ENCODE assay signal across 8 cellular contexts in genomic region chr19:10402441-10403038, GRCh38. TPM values are rescaled to one million over a fixed set of nuclear protein-coding genes. Genes with fewer than 3 reads are reported as not detected.
DNase-seq lines count a peak whose midpoint lies in the region; ATAC-seq and TF ChIP-seq lines count a peak whose summit lies in the region.

No MANE protein-coding gene starts in this region.

- DNase-seq in PC-3 = peak; percentile 58
- no peak for DNase-seq in naive thymus-derived CD4-positive, alpha-beta T cell
- DNase-seq in central memory CD4-positive, alpha-beta T cell = no peak
- no peak for DNase-seq in NCI-H526 treated with DMSO at 0.1 percent for 48 hours (lab: John Stamatoyannopoulos, UW)

- H3K9me3 Mint-ChIP-seq in naive thymus-derived CD4-positive, alpha-beta T cell = peaks cover 0 to 2% (median 0%) of the 10 kb centered on the region in 11 donors

- CTCF ChIA-PET in PC-3 (lab: Charles Lee) = no interaction called here
- CTCF ChIA-PET in naive thymus-derived CD4-positive, alpha-beta T cell (lab: Charles Lee) = interaction anchor here (1.4 to 7.5 kb wide), 5 partner anchors 12 to 136 kb away, joined by 3 to 97 read pairs (median 10); no protein-coding TSS in a partner anchor

- H3K79me2 ChIP-seq in PC-3 (ENCODE audit: low read length) = peaks cover 59% of the 10 kb centered on the region

- peaks cover 3% of the 10 kb centered on the region for H3F3A ChIP-seq in PC-3 (ENCODE audit: low read length, unreplicated experiment)

- no peak for TF ChIP-seq POLR2A in GM18505 (IDR thresholded peaks at IDR 0.05; ENCODE audit: borderline replicate concordance, extremely low read depth, insufficient read depth, insufficient read length)

- no peak for TF ChIP-seq CTCF in PC-3 (conservative IDR thresholded peaks at IDR 0.05; ENCODE audit: low read depth, low read length)

- peak overlapping the region; percentile 80 to 97 (median 95) for H3K27ac Mint-ChIP-seq in naive thymus-derived CD4-positive, alpha-beta T cell

- peaks cover 33% of the 10 kb centered on the region for H4K20me1 ChIP-seq in PC-3 (ENCODE audit: low read length)

- H3K4me3 ChIP-seq in GM08714 (ENCODE audit: low read length) (peak overlapping the region; percentile 90), PC-3 (ENCODE audit: low read length) (peak overlapping the region; percentile 98), ectodermal cell (ENCODE audit: insufficient read depth, low read depth, low read length) (peak overlapping the region; percentile 95)
- H3K4me3 ChIP-seq in naive thymus-derived CD4-positive, alpha-beta T cell (ENCODE audit: low read length) = peak overlapping the region; percentile 87

- peak overlapping the region; percentile 90 to 97 (median 95) for H3K4me3 Mint-ChIP-seq in naive thymus-derived CD4-positive, alpha-beta T cell

- H3K27me3 Mint-ChIP-seq in naive thymus-derived CD4-positive, alpha-beta T cell = peaks cover 0 to 3% (median 0%) of the 10 kb centered on the region in 5 donors

- peaks cover 41 to 80% (median 57%) of the 10 kb centered on the region in 7 donors for H3K4me1 Mint-ChIP-seq in naive thymus-derived CD4-positive, alpha-beta T cell

- H3K9me2 ChIP-seq in PC-3 (replicated peaks; ENCODE audit: low read length) = no peaks in the 10 kb centered on the region

- peaks cover 21% of the 10 kb centered on the region for H3K4me1 ChIP-seq in PC-3 (ENCODE audit: insufficient read depth, low read length)
- peaks cover 5% of the 10 kb centered on the region for H3K4me1 ChIP-seq in ectodermal cell (ENCODE audit: control insufficient read depth, insufficient read depth, low read length)
- H3K4me1 ChIP-seq in naive thymus-derived CD4-positive, alpha-beta T cell (ENCODE audit: control insufficient read depth in 2 of 2, insufficient read depth in 2 of 2, low read length in 2 of 2) = peaks cover 47 to 51% of the 10 kb centered on the region in 2 donors

- peak overlapping the region; percentile 98 for H3K4me2 ChIP-seq in PC-3 (ENCODE audit: low read length)

- H3K9me3 ChIP-seq in PC-3 (ENCODE audit: low read length) (no peaks in the 10 kb centered on the region), ectodermal cell (ENCODE audit: control insufficient read depth, low read length) (no peaks in the 10 kb centered on the region)
- H3K9me3 ChIP-seq in naive thymus-derived CD4-positive, alpha-beta T cell (ENCODE audit: control insufficient read depth in 2 of 3, low read length in 3 of 3) = no peaks in the 10 kb centered on the region

- H3K27ac ChIP-seq in PC-3 (ENCODE audit: low read length) = peak overlapping the region; percentile 9
- no peak overlapping the region for H3K27ac ChIP-seq in ectodermal cell (ENCODE audit: insufficient read depth, low read depth, low read length, poor library complexity, severe bottlenecking)
- peak overlapping the region; percentile 97 for H3K27ac ChIP-seq in naive thymus-derived CD4-positive, alpha-beta T cell (ENCODE audit: low read depth, low read length)

- H3K9ac ChIP-seq in PC-3 (ENCODE audit: low read length) = peak overlapping the region; percentile 96

- H2AFZ ChIP-seq in PC-3 (ENCODE audit: low read length) = peak overlapping the region; percentile 97

- H3K36me3 ChIP-seq in PC-3 (ENCODE audit: low read depth, low read length) = peaks cover 23% of the 10 kb centered on the region
- no peaks in the 10 kb centered on the region for H3K36me3 ChIP-seq in ectodermal cell (ENCODE audit: control insufficient read depth, insufficient read depth, low read length)
- peaks cover 0 to 22% (median 0%) of the 10 kb centered on the region in 3 experiments for H3K36me3 ChIP-seq in naive thymus-derived CD4-positive, alpha-beta T cell (ENCODE audit: control insufficient read depth in 2 of 3, insufficient read depth in 3 of 3, low read length in 3 of 3)

- H3K27me3 ChIP-seq in PC-3 (ENCODE audit: low read length) (no peaks in the 10 kb centered on the region), ectodermal cell (ENCODE audit: control insufficient read depth, insufficient read depth, low read length, poor library complexity, severe bottlenecking) (peaks cover 31% of the 10 kb centered on the region)
- H3K27me3 ChIP-seq in naive thymus-derived CD4-positive, alpha-beta T cell (ENCODE audit: control insufficient read depth in 2 of 2, insufficient read depth in 2 of 2, low read length in 2 of 2) = no peaks in the 10 kb centered on the region

- no peak for ATAC-seq in PC-3
- no peak for ATAC-seq in naive thymus-derived CD4-positive, alpha-beta T cell
- ATAC-seq in GM18505 (IDR thresholded peaks at IDR 0.05; ENCODE audit: unreplicated experiment) = no peak
- no peak for ATAC-seq in HG02970 (IDR thresholded peaks at IDR 0.05; ENCODE audit: low FRiP score, unreplicated experiment)

- BruUV-seq in PC-3 (replicated peaks; lab: Mats Ljungman, UMichigan) = TSS peak; percentile 64

- intact Hi-C loops in PC-3 (cut with micrococcal nuclease) = loop anchor here (2.0 kb wide), 1 partner anchor 170 kb away; no protein-coding TSS in a partner anchor
- intact Hi-C loops in naive thymus-derived CD4-positive, alpha-beta T cell (cut with micrococcal nuclease) = loop anchor here (1.0 to 10.0 kb wide), 16 partner anchors 14 to 692 kb away; partner anchors contain the start of genes RAVER1 (in 2 of the 2), TYK2 (in 2 of the 2), ATG4D (in 1 of the 2) and DNMT1 (in 1 of the 2)

- H3K36me3 Mint-ChIP-seq in naive thymus-derived CD4-positive, alpha-beta T cell = peaks cover 0 to 11% (median 0%) of the 10 kb centered on the region in 5 donors

- POLR2A ChIA-PET in PC-3 (lab: Charles Lee; ENCODE audit: unreplicated experiment) = no interaction called here
- POLR2A ChIA-PET in naive thymus-derived CD4-positive, alpha-beta T cell (lab: Charles Lee) = interaction anchor here (0.6 to 4.3 kb wide), 5 partner anchors 15 to 34 kb away, joined by 3 to 32 read pairs (median 6); partner anchors contain the start of gene TYK2

- 5 to 6% methylated on average over 15 of the region's 15 CpGs for WGBS in ectodermal cell, 2 experiments

RNA-seq across cellular contexts. Expression of gene CDC37, which starts 0.8 kb away (rescaled TPM):
- 560 and 709 TPM in 2 replicates for total RNA-seq in PC-3 (2014; rRNA removed)
- 215 TPM for polyA plus RNA-seq in ectodermal cell (2013, experiment 1 of 4)
- polyA plus RNA-seq in ectodermal cell (2013, experiment 2 of 4) = 192 TPM
- 159 TPM for polyA plus RNA-seq in ectodermal cell (2013, experiment 3 of 4)
- polyA plus RNA-seq in ectodermal cell (2013, experiment 4 of 4) = 177 TPM
- 100 to 1,000 TPM; 169 to 229 (median 180) TPM for total RNA-seq in naive thymus-derived CD4-positive, alpha-beta T cell
- 10 to 100 TPM; 62.8 to 99.2 TPM for polyA plus RNA-seq in naive thymus-derived CD4-positive, alpha-beta T cell

RNA-seq across cellular contexts. Expression of gene PDE4A, which starts 17.8 kb away (rescaled TPM):
- total RNA-seq in PC-3 (2014; rRNA removed) = 2.8 and 3.1 TPM in 2 replicates
- 5.6 TPM for polyA plus RNA-seq in ectodermal cell (2013, experiment 1 of 4)
- 5.4 TPM for polyA plus RNA-seq in ectodermal cell (2013, experiment 2 of 4)
- 3.2 TPM for polyA plus RNA-seq in ectodermal cell (2013, experiment 3 of 4)
- 3.1 TPM for polyA plus RNA-seq in ectodermal cell (2013, experiment 4 of 4)
- 10 to 100 TPM in 2 of 5 experiments, 1 to 10 TPM in 2, under 1 TPM in 1; 0.59 to 51.8 (median 5.0) TPM for total RNA-seq in naive thymus-derived CD4-positive, alpha-beta T cell
- 1 to 10 TPM in 1 of 2 donors, under 1 TPM in 1; 0.47 to 2.0 TPM for polyA plus RNA-seq in naive thymus-derived CD4-positive, alpha-beta T cell

RNA-seq across cellular contexts. Expression of gene TYK2, which starts 22.2 kb away (rescaled TPM):
- total RNA-seq in PC-3 (2014; rRNA removed) = 177 and 201 TPM in 2 replicates
- polyA plus RNA-seq in ectodermal cell (2013, experiment 1 of 4) = 61.9 TPM
- polyA plus RNA-seq in ectodermal cell (2013, experiment 2 of 4) = 58.3 TPM
- 45.3 TPM for polyA plus RNA-seq in ectodermal cell (2013, experiment 3 of 4)
- 55.3 TPM for polyA plus RNA-seq in ectodermal cell (2013, experiment 4 of 4)
- total RNA-seq in naive thymus-derived CD4-positive, alpha-beta T cell = 100 to 1,000 TPM; 224 to 346 (median 284) TPM
- polyA plus RNA-seq in naive thymus-derived CD4-positive, alpha-beta T cell = 10 to 100 TPM; 45.4 to 55.6 TPM
